ENCODE assay signal across 18 cellular contexts in genomic region chr6:170276369-170277057, GRCh38. TPM values are rescaled to one million over a fixed set of nuclear protein-coding genes. Genes with fewer than 3 reads are reported as not detected.
A peak's percentile ranks its signal among the peaks of the same experiment; 100 is the strongest.
DNase-seq lines count a peak whose midpoint lies in the region; ATAC-seq and TF ChIP-seq lines count a peak whose summit lies in the region.
"Had no signal": no experiment of that assay in that cellular context is flagged by ENCODE, and none has a peak within 500 bp of the region (broad histone marks: within the 10 kb centered on the region; RNA-seq: fewer than 3 reads in every experiment).

No MANE protein-coding gene starts in this region.

- DNase-seq in esophagus muscularis mucosa (ENCODE audit: extremely low spot score) (no peak), spleen (peak; percentile 71), trophoblast cell (no peak)
- no peak for DNase-seq in effector CD8-positive, alpha-beta T cell (lab: John Stamatoyannopoulos, UW)
- no peak for DNase-seq in activated naive CD8-positive, alpha-beta T cell treated with anti-CD3 and anti-CD28 coated beads, Interleukin-2, amount 50 U/mL, for 24 hours
- DNase-seq: activated CD4-positive, alpha-beta T cell treated with anti-CD3 and anti-CD28 coated beads for 4 hours; activated T-cell treated with anti-CD3 and anti-CD28 coated beads for 4 hours; GDM1; NCI-H187; NCI-H524 treated with DMSO at 0.1 percent for 48 hours; RPMI8226; T-helper 17 cell had no signal

- H4K91ac ChIP-seq in trophoblast cell (ENCODE audit: low read depth, low read length) = no peak overlapping the region

- H3K4me1 ChIP-seq in BLaER1 treated with 17β-estradiol and CSF1 and Interleukin-3, amounts not matched to agents 10 nM and 100 nM = peaks cover 30 to 66% (median 62%) of the 10 kb centered on the region in 10 experiments
- peaks cover 26 to 30% (median 27%) of the 10 kb centered on the region in 4 donors for H3K4me1 ChIP-seq in esophagus muscularis mucosa
- H3K4me1 ChIP-seq in liver (ENCODE audit: control insufficient read depth in 4 of 4, insufficient read depth in 4 of 4, low read length in 3 of 4) = peaks cover 0 to 13% (median 6%) of the 10 kb centered on the region in 4 donors
- H3K4me1 ChIP-seq in spleen = peaks cover 36 to 100% (median 77%) of the 10 kb centered on the region in 6 donors
- H3K4me1 ChIP-seq in trophoblast cell (ENCODE audit: control insufficient read depth in 1 of 2, insufficient read depth in 2 of 2, low read length in 2 of 2) = peaks cover 0 to 2% of the 10 kb centered on the region in 2 experiments

- peaks cover 0 to 34% (median 19%) of the 10 kb centered on the region in 11 experiments; a peak in 15 of 22 replicates for H4K20me1 ChIP-seq in BLaER1 treated with 17β-estradiol and CSF1 and Interleukin-3, amounts not matched to agents 10 nM and 100 nM

- no peak overlapping the region for H3K27ac ChIP-seq in BLaER1 treated with 17β-estradiol and CSF1 and Interleukin-3, amounts not matched to agents 10 nM and 100 nM
- H3K27ac ChIP-seq in esophagus muscularis mucosa (replicated peaks in 1 of 4) = peak overlapping the region; percentile 46 to 70 (median 58)
- H3K27ac ChIP-seq in liver (ENCODE audit: low read depth in 1 of 2, low read length in 2 of 2) = peak overlapping the region; percentile 21 to 27
- H3K27ac ChIP-seq in spleen = peak overlapping the region in 7 of 8 donors; percentile 33 to 76 (median 58)
- H3K27ac ChIP-seq in trophoblast cell (ENCODE audit: low read depth, low read length) = no peak overlapping the region
- H3K27ac ChIP-seq: epithelial cell of prostate, neutrophil had no signal

- H3K36me3 Mint-ChIP-seq in activated naive CD8-positive, alpha-beta T cell treated with anti-CD3 and anti-CD28 coated beads, Interleukin-2, amount 50 U/mL, for 24 hours (ENCODE audit: low read depth) = peaks cover 3% of the 10 kb centered on the region
- H3K36me3 Mint-ChIP-seq: activated naive CD8-positive, alpha-beta T cell had no signal

- no peak overlapping the region for H3K27ac Mint-ChIP-seq in activated naive CD8-positive, alpha-beta T cell treated with anti-CD3 and anti-CD28 coated beads, Interleukin-2, amount 50 U/mL, for 24 hours
- H3K27ac Mint-ChIP-seq: activated naive CD8-positive, alpha-beta T cell; T-helper 17 cell had no signal

- TF ChIP-seq RAD21 in liver (IDR thresholded peaks at IDR 0.05) = peak; percentile 42 to 46

- no peak overlapping the region for H3K14ac ChIP-seq in trophoblast cell (ENCODE audit: low read length)

- H3K4me3 Mint-ChIP-seq in activated naive CD8-positive, alpha-beta T cell treated with anti-CD3 and anti-CD28 coated beads, Interleukin-2, amount 50 U/mL, for 24 hours = no peak overlapping the region
- H3K4me3 Mint-ChIP-seq: T-helper 17 cell had no signal

- peaks cover 28 to 63% (median 48%) of the 10 kb centered on the region in 11 experiments for H3K27me3 ChIP-seq in BLaER1 treated with 17β-estradiol and CSF1 and Interleukin-3, amounts not matched to agents 10 nM and 100 nM
- H3K27me3 ChIP-seq in esophagus muscularis mucosa = peaks cover 0 to 9% (median 0%) of the 10 kb centered on the region in 4 donors
- H3K27me3 ChIP-seq in liver (ENCODE audit: control insufficient read depth in 4 of 4, insufficient read depth in 4 of 4, low read length in 3 of 4) = no peaks in the 10 kb centered on the region
- H3K27me3 ChIP-seq in spleen (replicated peaks in 1 of 7) = peaks cover 0 to 62% (median 0%) of the 10 kb centered on the region in 7 donors
- H3K27me3 ChIP-seq in trophoblast cell (ENCODE audit: insufficient read depth, low read length) = no peaks in the 10 kb centered on the region

- H3K9me3 ChIP-seq in BLaER1 treated with 17β-estradiol and CSF1 and Interleukin-3, amounts not matched to agents 10 nM and 100 nM (replicated peaks in 1 of 11) = no peaks in the 10 kb centered on the region; a peak in 1 of 22 replicates
- H3K9me3 ChIP-seq in esophagus muscularis mucosa (no peaks in the 10 kb centered on the region), liver (ENCODE audit: control insufficient read depth in 4 of 4, low read length in 3 of 4) (no peaks in the 10 kb centered on the region), spleen (no peaks in the 10 kb centered on the region), trophoblast cell (ENCODE audit: insufficient read depth, low read depth, low read length) (peaks cover 4% of the 10 kb centered on the region)
- H3K9me3 ChIP-seq: neutrophil had no signal

- TF ChIP-seq CTCF in esophagus muscularis mucosa (IDR thresholded peaks at IDR 0.05) (no peak), liver (IDR thresholded peaks at IDR 0.05; ENCODE audit: low read depth, low read length, missing input control) (no peak), spleen (IDR thresholded peaks at IDR 0.05 in 8 of 11, conservative IDR thresholded peaks at IDR 0.05 in 3 of 11) (no peak)

- no peak overlapping the region for H3K23ac ChIP-seq in trophoblast cell (ENCODE audit: low read length)

- intact Hi-C loops in esophagus muscularis mucosa (cut with DNase I) = no loop called here
- intact Hi-C loops in spleen (cut with DNase I; ENCODE audit: low total_unique reads) = no loop called here

- no peak for TF ChIP-seq POLR2A in esophagus muscularis mucosa (IDR thresholded peaks at IDR 0.05; ENCODE audit: low read depth)
- no peak for TF ChIP-seq POLR2A in spleen (IDR thresholded peaks at IDR 0.05)

- no peak overlapping the region for H4K8ac ChIP-seq in trophoblast cell (ENCODE audit: low read depth, low read length)

- H3K4ac ChIP-seq in trophoblast cell (ENCODE audit: low read depth, low read length) = no peak overlapping the region

- no peaks in the 10 kb centered on the region for H3K9me3 Mint-ChIP-seq in activated naive CD8-positive, alpha-beta T cell treated with anti-CD3 and anti-CD28 coated beads, Interleukin-2, amount 50 U/mL, for 24 hours

- no peak overlapping the region for H3K4me3 ChIP-seq in BLaER1 treated with 17β-estradiol and CSF1 and Interleukin-3, amounts not matched to agents 10 nM and 100 nM
- H3K4me3 ChIP-seq in esophagus muscularis mucosa (no peak overlapping the region), liver (ENCODE audit: low read depth in 1 of 3, low read length in 3 of 3) (no peak overlapping the region), spleen (no peak overlapping the region), trophoblast cell (ENCODE audit: low read depth, low read length) (no peak overlapping the region)

- H3K79me1 ChIP-seq in trophoblast cell (ENCODE audit: low read length) = no peaks in the 10 kb centered on the region

- ATAC-seq in GM18520 (IDR thresholded peaks at IDR 0.05; ENCODE audit: unreplicated experiment) = no peak
- no peak for ATAC-seq in activated naive CD8-positive, alpha-beta T cell treated with anti-CD3 and anti-CD28 coated beads, Interleukin-2, amount 50 U/mL, for 24 hours
- ATAC-seq: T-helper 17 cell had no signal

- H3K36me3 ChIP-seq in BLaER1 treated with 17β-estradiol and CSF1 and Interleukin-3, amounts not matched to agents 10 nM and 100 nM = no peaks in the 10 kb centered on the region
- H3K36me3 ChIP-seq in esophagus muscularis mucosa = no peaks in the 10 kb centered on the region
- H3K36me3 ChIP-seq in liver (ENCODE audit: control insufficient read depth in 4 of 4, insufficient read depth in 3 of 4, low read depth in 1 of 4, low read length in 3 of 4) = no peaks in the 10 kb centered on the region
- peaks cover 0 to 2% (median 0%) of the 10 kb centered on the region in 6 donors for H3K36me3 ChIP-seq in spleen
- H3K36me3 ChIP-seq in trophoblast cell (ENCODE audit: control insufficient read depth in 1 of 2, insufficient read depth in 2 of 2, low read length in 2 of 2) = no peaks in the 10 kb centered on the region
- H3K36me3 ChIP-seq: neutrophil had no signal

- H2BK12ac ChIP-seq in trophoblast cell (ENCODE audit: low read length) = no peak overlapping the region

- peak overlapping the region in 8 of 11 experiments; percentile 32 to 83 (median 76); a peak in 13 of 22 replicates for H3K4me2 ChIP-seq in BLaER1 treated with 17β-estradiol and CSF1 and Interleukin-3, amounts not matched to agents 10 nM and 100 nM
- H3K4me2 ChIP-seq in trophoblast cell (ENCODE audit: low read length) = no peak overlapping the region

- H4K12ac ChIP-seq in trophoblast cell (ENCODE audit: low read depth, low read length) = no peak overlapping the region

- H2AFZ ChIP-seq in trophoblast cell (ENCODE audit: insufficient read depth, low read length, poor library complexity) = no peak overlapping the region

- no peak overlapping the region for H2BK5ac ChIP-seq in trophoblast cell (ENCODE audit: low read depth, low read length, poor library complexity)

- peaks cover 34% of the 10 kb centered on the region for H3K4me1 Mint-ChIP-seq in activated naive CD8-positive, alpha-beta T cell treated with anti-CD3 and anti-CD28 coated beads, Interleukin-2, amount 50 U/mL, for 24 hours

- peaks cover 2% of the 10 kb centered on the region for H3K27me3 Mint-ChIP-seq in activated naive CD8-positive, alpha-beta T cell treated with anti-CD3 and anti-CD28 coated beads, Interleukin-2, amount 50 U/mL, for 24 hours
- H3K27me3 Mint-ChIP-seq: activated naive CD8-positive, alpha-beta T cell had no signal

- no peak overlapping the region for H2AK5ac ChIP-seq in trophoblast cell (ENCODE audit: low read length)

- no peaks in the 10 kb centered on the region for H3K79me2 ChIP-seq in trophoblast cell (ENCODE audit: control insufficient read depth, insufficient read depth, low read length, poor library complexity)

- 76% methylated on average over 29 of the region's 29 CpGs for WGBS in esophagus muscularis mucosa
- 62% methylated on average over 29 of the region's 29 CpGs for WGBS in liver
- 47 to 81% (median 75%) methylated on average over 28 to 29 of the region's 29 CpGs for WGBS in spleen, 5 donors
- no CpG with 5 or more reads among the region's 29 CpGs for WGBS in trophoblast cell (ENCODE audit: extremely low coverage, insufficient coverage, insufficient read length)

- no peak overlapping the region for H2BK120ac ChIP-seq in trophoblast cell (ENCODE audit: insufficient read depth, low read length, poor library complexity)

- H3K9ac ChIP-seq in BLaER1 treated with 17β-estradiol and CSF1 and Interleukin-3, amounts not matched to agents 10 nM and 100 nM = no peak overlapping the region
- no peak overlapping the region for H3K9ac ChIP-seq in liver (ENCODE audit: low read depth in 1 of 2, low read length in 2 of 2)
- H3K9ac ChIP-seq in trophoblast cell (ENCODE audit: low read length) = no peak overlapping the region

- no peak overlapping the region for H3K18ac ChIP-seq in trophoblast cell (ENCODE audit: low read length)

- TF ChIP-seq EP300 in esophagus muscularis mucosa (IDR thresholded peaks at IDR 0.05) = no peak

TF ChIP-seq in liver, 16 proteins besides CTCF, POLR2A, EP300 and RAD21 (continues in another document):
- TF ChIP-seq NR2F2 (IDR thresholded peaks at IDR 0.05) = peak; percentile 95

RNA-seq across cellular contexts. Expression of gene DLL1, which starts 14.4 kb away (rescaled TPM):
- 1 to 10 TPM; 3.7 to 8.8 (median 6.6) TPM for total RNA-seq in esophagus muscularis mucosa
- total RNA-seq in liver = 1 to 10 TPM; 1.8 to 2.3 TPM
- 1 to 10 TPM; 1.0 to 1.5 TPM for polyA plus RNA-seq in liver
- 100 to 1,000 TPM in 2 of 7 donors, 10 to 100 TPM in 5; 34.7 to 119 (median 79.8) TPM for total RNA-seq in spleen
- polyA plus RNA-seq in spleen = 10 to 100 TPM; 12.6 to 30.3 (median 15.0) TPM
- 5.2 and 5.8 TPM in 2 replicates for polyA plus RNA-seq in trophoblast cell (2013)

RNA-seq across cellular contexts. Expression of gene FAM120B, which starts 30.0 kb away (rescaled TPM):
- total RNA-seq in esophagus muscularis mucosa (10 to 100 TPM; 28.1 to 49.0 (median 33.7) TPM), liver (10 to 100 TPM; 10.5 to 11.1 TPM), spleen (10 to 100 TPM; 24.8 to 41.2 (median 27.4) TPM)
- polyA plus RNA-seq in liver (1 to 10 TPM; 6.0 to 7.7 TPM), spleen (1 to 10 TPM; 7.6 to 8.7 (median 8.5) TPM)
- polyA plus RNA-seq in trophoblast cell (2013) = 17.9 and 18.0 TPM in 2 replicates

Comparison
In these comparisons a context has a peak if more than half of its experiments do, and no peak if none do; other contexts are left out.
1. H3K27ac ChIP-seq: peak in esophagus muscularis mucosa (4 of 4), liver (2 of 2) and spleen (7 of 8); none in BLaER1 treated with 17β-estradiol and CSF1 and Interleukin-3, amounts not matched to agents 10 nM and 100 nM (0 of 11) and trophoblast cell (single experiment).